2 cellular contexts compared by ENCODE assay signal in the genomic region with DNA sequence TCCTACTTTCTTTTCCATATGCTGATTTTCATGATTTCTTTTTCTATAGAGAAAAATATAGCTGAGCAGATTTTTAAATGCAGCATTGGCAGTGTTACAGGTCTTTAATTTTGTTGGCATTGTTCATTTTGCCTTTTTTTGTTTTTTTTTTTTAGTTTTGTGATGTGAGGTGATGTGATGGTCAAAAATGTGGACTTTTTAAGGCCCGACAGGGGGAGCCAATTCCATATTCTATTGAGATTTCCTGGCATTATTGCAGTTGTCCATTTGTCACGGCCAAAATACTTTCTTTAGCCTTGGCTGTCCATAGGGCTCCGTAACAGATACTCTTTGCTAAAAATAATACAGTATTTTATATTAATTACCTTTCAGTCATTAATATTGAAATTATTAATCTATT.
A peak's percentile ranks its signal among the peaks of the same experiment; 100 is the strongest.
TF ChIP-seq lines count a peak whose summit lies in the region.

No MANE protein-coding gene starts in this region.

TF ChIP-seq in K562, 482 proteins besides CTCF, POLR2A, EP300 and RAD21:
- TF ChIP-seq, protein P1, sequence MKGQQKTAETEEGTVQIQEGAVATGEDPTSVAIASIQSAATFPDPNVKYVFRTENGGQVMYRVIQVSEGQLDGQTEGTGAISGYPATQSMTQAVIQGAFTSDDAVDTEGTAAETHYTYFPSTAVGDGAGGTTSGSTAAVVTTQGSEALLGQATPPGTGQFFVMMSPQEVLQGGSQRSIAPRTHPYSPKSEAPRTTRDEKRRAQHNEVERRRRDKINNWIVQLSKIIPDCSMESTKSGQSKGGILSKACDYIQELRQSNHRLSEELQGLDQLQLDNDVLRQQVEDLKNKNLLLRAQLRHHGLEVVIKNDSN (CRISPR knock-in tag; IDR thresholded peaks at IDR 0.05), result no peak
- no peak for TF ChIP-seq MTF1 (CRISPR knock-in tag; IDR thresholded peaks at IDR 0.05; ENCODE audit: borderline replicate concordance)
- TF ChIP-seq, protein P2, sequence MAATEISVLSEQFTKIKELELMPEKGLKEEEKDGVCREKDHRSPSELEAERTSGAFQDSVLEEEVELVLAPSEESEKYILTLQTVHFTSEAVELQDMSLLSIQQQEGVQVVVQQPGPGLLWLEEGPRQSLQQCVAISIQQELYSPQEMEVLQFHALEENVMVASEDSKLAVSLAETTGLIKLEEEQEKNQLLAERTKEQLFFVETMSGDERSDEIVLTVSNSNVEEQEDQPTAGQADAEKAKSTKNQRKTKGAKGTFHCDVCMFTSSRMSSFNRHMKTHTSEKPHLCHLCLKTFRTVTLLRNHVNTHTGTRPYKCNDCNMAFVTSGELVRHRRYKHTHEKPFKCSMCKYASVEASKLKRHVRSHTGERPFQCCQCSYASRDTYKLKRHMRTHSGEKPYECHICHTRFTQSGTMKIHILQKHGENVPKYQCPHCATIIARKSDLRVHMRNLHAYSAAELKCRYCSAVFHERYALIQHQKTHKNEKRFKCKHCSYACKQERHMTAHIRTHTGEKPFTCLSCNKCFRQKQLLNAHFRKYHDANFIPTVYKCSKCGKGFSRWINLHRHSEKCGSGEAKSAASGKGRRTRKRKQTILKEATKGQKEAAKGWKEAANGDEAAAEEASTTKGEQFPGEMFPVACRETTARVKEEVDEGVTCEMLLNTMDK (IDR thresholded peaks at IDR 0.05; ENCODE audit: borderline replicate concordance, insufficient read depth, low read depth, low read length, poor library complexity, severe bottlenecking), result peak; percentile 7

TF ChIP-seq in liver, 16 proteins besides CTCF, POLR2A, EP300 and RAD21 (continued from another document):
- TF ChIP-seq, protein P3, sequence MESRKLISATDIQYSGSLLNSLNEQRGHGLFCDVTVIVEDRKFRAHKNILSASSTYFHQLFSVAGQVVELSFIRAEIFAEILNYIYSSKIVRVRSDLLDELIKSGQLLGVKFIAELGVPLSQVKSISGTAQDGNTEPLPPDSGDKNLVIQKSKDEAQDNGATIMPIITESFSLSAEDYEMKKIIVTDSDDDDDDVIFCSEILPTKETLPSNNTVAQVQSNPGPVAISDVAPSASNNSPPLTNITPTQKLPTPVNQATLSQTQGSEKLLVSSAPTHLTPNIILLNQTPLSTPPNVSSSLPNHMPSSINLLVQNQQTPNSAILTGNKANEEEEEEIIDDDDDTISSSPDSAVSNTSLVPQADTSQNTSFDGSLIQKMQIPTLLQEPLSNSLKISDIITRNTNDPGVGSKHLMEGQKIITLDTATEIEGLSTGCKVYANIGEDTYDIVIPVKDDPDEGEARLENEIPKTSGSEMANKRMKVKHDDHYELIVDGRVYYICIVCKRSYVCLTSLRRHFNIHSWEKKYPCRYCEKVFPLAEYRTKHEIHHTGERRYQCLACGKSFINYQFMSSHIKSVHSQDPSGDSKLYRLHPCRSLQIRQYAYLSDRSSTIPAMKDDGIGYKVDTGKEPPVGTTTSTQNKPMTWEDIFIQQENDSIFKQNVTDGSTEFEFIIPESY (IDR thresholded peaks at IDR 0.05), result no peak
- TF ChIP-seq TAF1 (conservative IDR thresholded peaks at IDR 0.05) (no peak), JUND (IDR thresholded peaks at IDR 0.05) (no peak), RXRA (IDR thresholded peaks at IDR 0.05) (no peak), FOXA1 (IDR thresholded peaks at IDR 0.05) (no peak), HNF4G (IDR thresholded peaks at IDR 0.05) (no peak), FOXA2 (IDR thresholded peaks at IDR 0.05) (no peak), HNF4A (conservative IDR thresholded peaks at IDR 0.05) (no peak), NR2F2 (IDR thresholded peaks at IDR 0.05) (no peak)
- TF ChIP-seq, protein P4, sequence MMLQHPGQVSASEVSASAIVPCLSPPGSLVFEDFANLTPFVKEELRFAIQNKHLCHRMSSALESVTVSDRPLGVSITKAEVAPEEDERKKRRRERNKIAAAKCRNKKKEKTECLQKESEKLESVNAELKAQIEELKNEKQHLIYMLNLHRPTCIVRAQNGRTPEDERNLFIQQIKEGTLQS (IDR thresholded peaks at IDR 0.05), result no peak
TF ChIP-seq in liver: peak in this region for 0.
